8 cellular contexts compared by ENCODE assay signal in the genomic region with DNA sequence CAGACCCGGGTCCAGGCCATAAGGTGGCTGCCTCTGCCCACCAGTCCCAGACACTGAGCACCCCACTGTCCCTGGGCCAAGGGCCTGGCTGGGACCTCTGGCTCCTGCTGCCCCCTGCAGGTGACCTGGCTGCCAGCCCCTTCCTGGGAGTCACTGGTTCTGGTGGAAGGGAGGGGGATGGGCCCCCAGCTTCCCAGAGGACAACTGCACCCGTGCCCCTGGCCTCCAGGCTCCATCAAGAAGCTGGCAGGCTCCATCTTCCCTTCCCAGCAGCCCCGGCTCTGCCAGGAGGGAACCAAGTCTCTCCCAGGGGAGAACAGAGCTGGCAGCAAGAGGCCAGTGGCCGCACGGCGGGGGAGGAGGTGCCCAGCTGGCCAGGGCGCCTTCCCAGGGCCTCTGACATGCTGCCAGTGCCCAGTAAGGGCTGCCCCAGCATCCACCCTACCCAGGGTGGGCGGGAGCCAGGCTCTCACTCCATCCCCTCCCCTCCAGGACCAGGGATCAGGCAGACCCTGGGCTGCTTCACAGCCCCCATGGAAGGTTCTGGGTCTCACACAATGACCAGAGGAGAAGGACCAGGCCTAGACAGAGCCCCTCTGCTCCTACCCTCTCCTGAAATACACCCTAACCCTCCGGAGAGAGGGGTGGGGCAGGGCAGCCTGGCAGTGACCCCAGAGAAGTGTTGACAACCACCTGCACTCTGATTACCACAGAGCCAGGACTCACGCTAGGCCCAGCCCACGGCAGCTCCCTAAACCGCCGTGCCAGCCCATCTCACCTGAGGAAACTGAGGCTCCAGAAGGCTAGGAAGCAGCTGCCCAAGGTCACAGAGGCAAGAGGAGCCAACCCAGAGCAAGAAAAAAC. TPM values are rescaled to one million over a fixed set of nuclear protein-coding genes. Genes with fewer than 3 reads are reported as not detected.
A peak's percentile ranks its signal among the peaks of the same experiment; 100 is the strongest.
DNase-seq lines count a peak whose midpoint lies in the region; ATAC-seq and TF ChIP-seq lines count a peak whose summit lies in the region.

No MANE protein-coding gene starts in this region.

- H3K4me1 ChIP-seq in CD8-positive, alpha-beta T cell (ENCODE audit: insufficient read depth, low read length): peaks cover 45% of the 10 kb centered on the region
- H3K4me1 ChIP-seq in MM.1S (ENCODE audit: low read length) (peaks cover 17% of the 10 kb centered on the region; the same call in 1 of the 2 replicates), duodenal mucosa (ENCODE audit: control insufficient read depth in 1 of 2, insufficient read depth in 2 of 2, low read length in 2 of 2) (peaks cover 44 to 56% of the 10 kb centered on the region in 2 donors), mucosa of stomach (ENCODE audit: control insufficient read depth, insufficient read depth, low read length) (peaks cover 49% of the 10 kb centered on the region)

- H3K79me2 ChIP-seq in MM.1S (ENCODE audit: low read length): peaks cover 90% of the 10 kb centered on the region

- H4K20me1 ChIP-seq in MM.1S (ENCODE audit: insufficient read depth, low read length): peaks cover 57% of the 10 kb centered on the region

- peak overlapping the region; percentile 5 for H3K4me3 Mint-ChIP-seq in CD8-positive, alpha-beta T cell

- H2AFZ ChIP-seq in MM.1S (ENCODE audit: low read length): no peak overlapping the region

- peaks cover 5% of the 10 kb centered on the region for H3K36me3 ChIP-seq in CD8-positive, alpha-beta T cell (ENCODE audit: insufficient read depth, low read length)
- H3K36me3 ChIP-seq in MM.1S (replicated peaks; ENCODE audit: insufficient read depth, low read length): no peaks in the 10 kb centered on the region
- peaks cover 7 to 18% of the 10 kb centered on the region in 2 donors for H3K36me3 ChIP-seq in duodenal mucosa (ENCODE audit: control insufficient read depth in 1 of 2, insufficient read depth in 2 of 2, low read length in 2 of 2)
- H3K36me3 ChIP-seq in mucosa of stomach (ENCODE audit: control insufficient read depth, insufficient read depth, low read length): peaks cover 5% of the 10 kb centered on the region

- no peak for DNase-seq in CD8-positive, alpha-beta T cell
- DNase-seq in MM.1S (no peak), kidney glomerular epithelial cell (lab: John Stamatoyannopoulos, UW) (no peak), SKM-1 (lab: John Stamatoyannopoulos, UW; ENCODE audit: unreplicated experiment) (no peak)
- DNase-seq in stimulated activated CD4-positive, alpha-beta T cell treated with anti-CD3 and anti-CD28 coated beads, Interleukin-2, amount 100 ng/mL, for 24 hours: no peak

- H3K27me3 ChIP-seq in CD8-positive, alpha-beta T cell (ENCODE audit: insufficient read depth, low read length): no peaks in the 10 kb centered on the region
- H3K27me3 ChIP-seq in MM.1S (replicated peaks; ENCODE audit: insufficient read depth, low read length): no peaks in the 10 kb centered on the region
- no peaks in the 10 kb centered on the region for H3K27me3 ChIP-seq in duodenal mucosa (ENCODE audit: control insufficient read depth in 1 of 2, insufficient read depth in 2 of 2, low read length in 2 of 2)
- H3K27me3 ChIP-seq in mucosa of stomach (ENCODE audit: control insufficient read depth, insufficient read depth, low read length): no peaks in the 10 kb centered on the region

- no peak overlapping the region for H3K4me2 ChIP-seq in MM.1S (ENCODE audit: low read depth, low read length)

- H3K4me1 Mint-ChIP-seq in CD8-positive, alpha-beta T cell (ENCODE audit: low read depth): peaks cover 39% of the 10 kb centered on the region

- no peak overlapping the region for H3K9ac ChIP-seq in MM.1S (ENCODE audit: low read length)
- peak overlapping the region; percentile 43 to 81 for H3K9ac ChIP-seq in duodenal mucosa (ENCODE audit: low read depth in 1 of 2, low read length in 2 of 2)
- peak overlapping the region; percentile 30 for H3K9ac ChIP-seq in mucosa of stomach (ENCODE audit: low read length)

- no peak overlapping the region for H3K27ac Mint-ChIP-seq in CD8-positive, alpha-beta T cell

- H3K9me3 ChIP-seq in CD8-positive, alpha-beta T cell (ENCODE audit: low read length): no peaks in the 10 kb centered on the region
- H3K9me3 ChIP-seq in MM.1S (replicated peaks; ENCODE audit: insufficient read depth, low read length) (no peaks in the 10 kb centered on the region), duodenal mucosa (ENCODE audit: control insufficient read depth in 1 of 2, low read length in 2 of 2) (no peaks in the 10 kb centered on the region), mucosa of stomach (ENCODE audit: control insufficient read depth, low read length) (no peaks in the 10 kb centered on the region)

- intact Hi-C loops in CD8-positive, alpha-beta T cell (cut with DNase I, micrococcal nuclease): no loop called here

- peaks cover 19% of the 10 kb centered on the region for H3K36me3 Mint-ChIP-seq in CD8-positive, alpha-beta T cell

- no peak overlapping the region for H3K4me3 ChIP-seq in CD8-positive, alpha-beta T cell (ENCODE audit: low read depth, low read length)
- H3K4me3 ChIP-seq in MM.1S (ENCODE audit: low read length): no peak overlapping the region
- peak overlapping the region; percentile 82 to 89 for H3K4me3 ChIP-seq in duodenal mucosa (ENCODE audit: low read depth in 1 of 2, low read length in 2 of 2)
- H3K4me3 ChIP-seq in mucosa of stomach (ENCODE audit: low read length): no peak overlapping the region

- no peak overlapping the region for H3K27ac ChIP-seq in CD8-positive, alpha-beta T cell (ENCODE audit: low read depth, low read length)
- H3K27ac ChIP-seq in MM.1S (ENCODE audit: low read length) (no peak overlapping the region), duodenal mucosa (ENCODE audit: low read depth, low read length) (no peak overlapping the region)

- CTCF ChIA-PET in CD8-positive, alpha-beta T cell (lab: Charles Lee): interaction anchor here (1.0 to 1.9 kb wide), 3 partner anchors 7 to 129 kb away, joined by 3 to 8 read pairs (median 3); no protein-coding TSS in a partner anchor

- no peak for TF ChIP-seq CTCF in CD8-positive, alpha-beta T cell (IDR thresholded peaks at IDR 0.05)
- peak; percentile 22 for TF ChIP-seq CTCF in MM.1S (IDR thresholded peaks at IDR 0.05; ENCODE audit: low read length)

- no peaks in the 10 kb centered on the region for H3F3A ChIP-seq in MM.1S (ENCODE audit: insufficient read depth, low read length)

- no peaks in the 10 kb centered on the region for H3K9me3 Mint-ChIP-seq in CD8-positive, alpha-beta T cell

- H3K9me2 ChIP-seq in MM.1S (replicated peaks; ENCODE audit: insufficient read depth, low read length): no peaks in the 10 kb centered on the region

- no peaks in the 10 kb centered on the region for H3K27me3 Mint-ChIP-seq in CD8-positive, alpha-beta T cell (ENCODE audit: low read depth)

- POLR2A ChIA-PET in CD8-positive, alpha-beta T cell (lab: Charles Lee): no interaction called here

- ATAC-seq in CD8-positive, alpha-beta T cell: no peak
- ATAC-seq in GM21526 (IDR thresholded peaks at IDR 0.05; ENCODE audit: low FRiP score, unreplicated experiment): no peak

RNA-seq across cellular contexts. Expression of a gene that starts 3.6 kb away (rescaled TPM):
- total RNA-seq in CD8-positive, alpha-beta T cell: 10 to 100 TPM; 50.8 to 51.1 TPM

RNA-seq across cellular contexts. Expression of a gene that starts 41.5 kb away (rescaled TPM):
- total RNA-seq in CD8-positive, alpha-beta T cell: under 1 TPM in 1 of 2 experiments, not detected in 1; 0.08 TPM

Comparison
In these comparisons a context has a peak if more than half of its experiments do, and no peak if none do; other contexts are left out.
1. H3K4me3 ChIP-seq: peak in duodenal mucosa (2 of 2); none in CD8-positive, alpha-beta T cell (single experiment), MM.1S (single experiment) and mucosa of stomach (single experiment).